1 cellular context compared by ENCODE assay signal in the genomic region with DNA sequence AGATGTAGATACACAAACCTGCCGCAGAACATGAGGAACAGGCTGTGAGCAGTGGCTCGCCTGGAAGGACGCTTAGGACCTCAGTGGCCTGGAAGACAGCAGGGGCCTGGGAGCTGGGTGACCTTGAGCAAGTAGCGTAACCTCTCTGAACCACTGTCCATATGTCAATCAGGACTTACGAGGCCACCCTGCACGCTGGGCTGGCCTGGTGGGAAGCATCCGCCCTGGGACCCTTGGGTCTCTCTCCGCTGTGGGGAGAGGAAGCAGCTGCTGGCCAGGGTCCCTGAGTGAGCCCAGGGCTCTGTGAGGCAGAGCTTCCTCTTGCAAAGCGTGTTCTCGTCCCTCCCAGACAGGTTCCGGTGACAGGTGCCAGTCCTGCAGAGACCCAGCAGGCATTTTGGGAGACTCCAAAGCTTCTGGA.
TF ChIP-seq lines count a peak whose summit lies in the region.

No MANE protein-coding gene starts in this region.

TF ChIP-seq in K562, 482 proteins besides CTCF, POLR2A, EP300 and RAD21:
- no peak for TF ChIP-seq FIP1L1 (IDR thresholded peaks at IDR 0.05; ENCODE audit: low read depth, low read length, poor library complexity, severe bottlenecking)
- TF ChIP-seq ZNF668 (CRISPR knock-in tag; IDR thresholded peaks at IDR 0.05), result no peak
- TF ChIP-seq ZNF766 (CRISPR knock-in tag; conservative IDR thresholded peaks at IDR 0.05), result no peak
- TF ChIP-seq, protein P1, sequence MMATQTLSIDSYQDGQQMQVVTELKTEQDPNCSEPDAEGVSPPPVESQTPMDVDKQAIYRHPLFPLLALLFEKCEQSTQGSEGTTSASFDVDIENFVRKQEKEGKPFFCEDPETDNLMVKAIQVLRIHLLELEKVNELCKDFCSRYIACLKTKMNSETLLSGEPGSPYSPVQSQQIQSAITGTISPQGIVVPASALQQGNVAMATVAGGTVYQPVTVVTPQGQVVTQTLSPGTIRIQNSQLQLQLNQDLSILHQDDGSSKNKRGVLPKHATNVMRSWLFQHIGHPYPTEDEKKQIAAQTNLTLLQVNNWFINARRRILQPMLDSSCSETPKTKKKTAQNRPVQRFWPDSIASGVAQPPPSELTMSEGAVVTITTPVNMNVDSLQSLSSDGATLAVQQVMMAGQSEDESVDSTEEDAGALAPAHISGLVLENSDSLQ (IDR thresholded peaks at IDR 0.05), result peak; percentile 46; the same call in 1 of the 2 replicates
- TF ChIP-seq TBP (optimal IDR thresholded peaks at IDR 0.05; ENCODE audit: low read depth, low read length), result no peak
- TF ChIP-seq ZFP36 (IDR thresholded peaks at IDR 0.05; ENCODE audit: low read depth, low read length, partially characterized antibody), result peak; percentile 51
- TF ChIP-seq DMBX1 (CRISPR knock-in tag; IDR thresholded peaks at IDR 0.05; ENCODE audit: borderline replicate concordance), result no peak
- TF ChIP-seq POLR2G (IDR thresholded peaks at IDR 0.05; ENCODE audit: low read depth, low read length), result peak; percentile 0; the same call in 1 of the 2 replicates
- no peak for TF ChIP-seq BRD9 (IDR thresholded peaks at IDR 0.05; ENCODE audit: low read depth, partially characterized antibody)
- TF ChIP-seq MAFK (IDR thresholded peaks at IDR 0.05; ENCODE audit: low read length), result no peak
- no peak for TF ChIP-seq PHF20 (IDR thresholded peaks at IDR 0.05; ENCODE audit: partially characterized antibody)
- TF ChIP-seq, protein P2, sequence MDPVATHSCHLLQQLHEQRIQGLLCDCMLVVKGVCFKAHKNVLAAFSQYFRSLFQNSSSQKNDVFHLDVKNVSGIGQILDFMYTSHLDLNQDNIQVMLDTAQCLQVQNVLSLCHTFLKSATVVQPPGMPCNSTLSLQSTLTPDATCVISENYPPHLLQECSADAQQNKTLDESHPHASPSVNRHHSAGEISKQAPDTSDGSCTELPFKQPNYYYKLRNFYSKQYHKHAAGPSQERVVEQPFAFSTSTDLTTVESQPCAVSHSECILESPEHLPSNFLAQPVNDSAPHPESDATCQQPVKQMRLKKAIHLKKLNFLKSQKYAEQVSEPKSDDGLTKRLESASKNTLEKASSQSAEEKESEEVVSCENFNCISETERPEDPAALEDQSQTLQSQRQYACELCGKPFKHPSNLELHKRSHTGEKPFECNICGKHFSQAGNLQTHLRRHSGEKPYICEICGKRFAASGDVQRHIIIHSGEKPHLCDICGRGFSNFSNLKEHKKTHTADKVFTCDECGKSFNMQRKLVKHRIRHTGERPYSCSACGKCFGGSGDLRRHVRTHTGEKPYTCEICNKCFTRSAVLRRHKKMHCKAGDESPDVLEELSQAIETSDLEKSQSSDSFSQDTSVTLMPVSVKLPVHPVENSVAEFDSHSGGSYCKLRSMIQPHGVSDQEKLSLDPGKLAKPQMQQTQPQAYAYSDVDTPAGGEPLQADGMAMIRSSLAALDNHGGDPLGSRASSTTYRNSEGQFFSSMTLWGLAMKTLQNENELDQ (CRISPR knock-in tag; IDR thresholded peaks at IDR 0.05; ENCODE audit: borderline replicate concordance), result no peak
